Comparison of ENCODE assay signal across 14 cellular contexts in genomic region chr17:55580596-55581133, GRCh38.
DNase-seq lines count a peak whose midpoint lies in the region; ATAC-seq lines count a peak whose summit lies in the region.
"Had no signal": no experiment of that assay in that cellular context is flagged by ENCODE, and none has a peak within 500 bp of the region (broad histone marks: within the 10 kb centered on the region; RNA-seq: fewer than 3 reads in every experiment).

No MANE protein-coding gene starts in this region.

- peak; percentile 9 for ATAC-seq in activated CD4-positive, alpha-beta T cell treated with anti-CD3 and anti-CD28 coated beads for 36 hours
- ATAC-seq in GM21526 (IDR thresholded peaks at IDR 0.05; ENCODE audit: low FRiP score, unreplicated experiment) (peak; percentile 56), HG03108 (IDR thresholded peaks at IDR 0.05; ENCODE audit: unreplicated experiment) (peak; percentile 41)
- ATAC-seq: WTC11 had no signal

- H3K36me3 Mint-ChIP-seq in activated CD4-positive, alpha-beta T cell treated with anti-CD3 and anti-CD28 coated beads for 36 hours (ENCODE audit: low read depth) = no peaks in the 10 kb centered on the region
- H3K36me3 Mint-ChIP-seq in activated CD4-positive, alpha-beta T cell treated with anti-CD3 and anti-CD28 coated beads, Interleukin-2, amount 10 ng/mL, durations not matched to agents 24 days and 14 days (ENCODE audit: low read depth) = no peaks in the 10 kb centered on the region
- H3K36me3 Mint-ChIP-seq: mesothelial cell of epicardium, WTC11 had no signal

- H3K9me3 Mint-ChIP-seq in activated CD4-positive, alpha-beta T cell treated with anti-CD3 and anti-CD28 coated beads for 36 hours (ENCODE audit: low read depth) = no peaks in the 10 kb centered on the region
- no peaks in the 10 kb centered on the region for H3K9me3 Mint-ChIP-seq in activated CD4-positive, alpha-beta T cell treated with anti-CD3 and anti-CD28 coated beads, Interleukin-2, amount 10 ng/mL, durations not matched to agents 24 days and 14 days
- H3K9me3 Mint-ChIP-seq: mesothelial cell of epicardium had no signal

- CTCF ChIA-PET in activated CD4-positive, alpha-beta T cell treated with anti-CD3 and anti-CD28 coated beads for 36 hours (lab: Charles Lee) = interaction anchor here (0.6 to 1.6 kb wide), 3 partner anchors 21 to 252 kb away, joined by 3 to 5 read pairs (median 3); no protein-coding TSS in a partner anchor

- H3K4me1 Mint-ChIP-seq in activated CD4-positive, alpha-beta T cell treated with anti-CD3 and anti-CD28 coated beads for 36 hours = peaks cover 29% of the 10 kb centered on the region
- peaks cover 3% of the 10 kb centered on the region for H3K4me1 Mint-ChIP-seq in activated CD4-positive, alpha-beta T cell treated with anti-CD3 and anti-CD28 coated beads, Interleukin-2, amount 10 ng/mL, durations not matched to agents 24 days and 14 days
- H3K4me1 Mint-ChIP-seq: mesothelial cell of epicardium, WTC11 had no signal

- intact Hi-C loops in activated CD4-positive, alpha-beta T cell treated with anti-CD3 and anti-CD28 coated beads for 36 hours (cut with DNase I, micrococcal nuclease) = loop anchor here (1.0 to 5.0 kb wide), 3 partner anchors 33 to 154 kb away; no protein-coding TSS in a partner anchor
- intact Hi-C loops in activated CD4-positive, alpha-beta T cell treated with anti-CD3 and anti-CD28 coated beads, Interleukin-2, amount 10 ng/mL, durations not matched to agents 24 days and 14 days (cut with micrococcal nuclease) = no loop called here
- intact Hi-C loops in cardiac septum (cut with DNase I) = no loop called here

- POLR2A ChIA-PET in activated CD4-positive, alpha-beta T cell treated with anti-CD3 and anti-CD28 coated beads for 36 hours (lab: Charles Lee) = interaction anchor here (0.7 kb wide), 1 partner anchor 44 kb away, joined by 3 read pairs; no protein-coding TSS in a partner anchor

- H3K4me3 Mint-ChIP-seq in activated CD4-positive, alpha-beta T cell treated with anti-CD3 and anti-CD28 coated beads for 36 hours = no peak overlapping the region
- H3K4me3 Mint-ChIP-seq in activated CD4-positive, alpha-beta T cell treated with anti-CD3 and anti-CD28 coated beads, Interleukin-2, amount 10 ng/mL, durations not matched to agents 24 days and 14 days = no peak overlapping the region
- H3K4me3 Mint-ChIP-seq: mesothelial cell of epicardium, WTC11 had no signal

- peaks cover 6% of the 10 kb centered on the region for H3K27me3 Mint-ChIP-seq in activated CD4-positive, alpha-beta T cell treated with anti-CD3 and anti-CD28 coated beads for 36 hours
- H3K27me3 Mint-ChIP-seq in activated CD4-positive, alpha-beta T cell treated with anti-CD3 and anti-CD28 coated beads, Interleukin-2, amount 10 ng/mL, durations not matched to agents 24 days and 14 days = peaks cover 18% of the 10 kb centered on the region

- no peak for DNase-seq in activated CD4-positive, alpha-beta T cell treated with anti-CD3 and anti-CD28 coated beads for 36 hours
- no peak for DNase-seq in activated CD4-positive, alpha-beta T cell treated with anti-CD3 and anti-CD28 coated beads, Interleukin-2, amount 10 ng/mL, durations not matched to agents 24 days and 14 days
- DNase-seq in germinal center (ENCODE audit: low spot score) (peak; percentile 8), cardiac septum (ENCODE audit: low spot score) (no peak), CD1c-positive myeloid dendritic cell (ENCODE audit: extremely low spot score) (no peak), ureter (ENCODE audit: low spot score) (no peak)
- DNase-seq: activated naive CD4-positive, alpha-beta T cell; central memory CD4-positive, alpha-beta T cell; esophagus squamous epithelium; stimulated activated CD4-positive, alpha-beta T cell treated with anti-CD3 and anti-CD28 coated beads, Interleukin-2, amount 100 ng/mL, for 48 hours had no signal

- no peak overlapping the region for H3K27ac Mint-ChIP-seq in activated CD4-positive, alpha-beta T cell treated with anti-CD3 and anti-CD28 coated beads for 36 hours
- H3K27ac Mint-ChIP-seq in activated CD4-positive, alpha-beta T cell treated with anti-CD3 and anti-CD28 coated beads, Interleukin-2, amount 10 ng/mL, durations not matched to agents 24 days and 14 days = no peak overlapping the region
- H3K27ac Mint-ChIP-seq: mesothelial cell of epicardium, WTC11 had no signal

Comparison
In these comparisons a context has a peak if more than half of its experiments do, and no peak if none do; other contexts are left out.
1. intact Hi-C loops: an anchor here in activated CD4-positive, alpha-beta T cell treated with anti-CD3 and anti-CD28 coated beads for 36 hours (1.0 to 5.0 kb wide); none called in activated CD4-positive, alpha-beta T cell treated with anti-CD3 and anti-CD28 coated beads, Interleukin-2, amount 10 ng/mL, durations not matched to agents 24 days and 14 days and cardiac septum.